ENCODE assay signal across 2 cellular contexts in the genomic region with DNA sequence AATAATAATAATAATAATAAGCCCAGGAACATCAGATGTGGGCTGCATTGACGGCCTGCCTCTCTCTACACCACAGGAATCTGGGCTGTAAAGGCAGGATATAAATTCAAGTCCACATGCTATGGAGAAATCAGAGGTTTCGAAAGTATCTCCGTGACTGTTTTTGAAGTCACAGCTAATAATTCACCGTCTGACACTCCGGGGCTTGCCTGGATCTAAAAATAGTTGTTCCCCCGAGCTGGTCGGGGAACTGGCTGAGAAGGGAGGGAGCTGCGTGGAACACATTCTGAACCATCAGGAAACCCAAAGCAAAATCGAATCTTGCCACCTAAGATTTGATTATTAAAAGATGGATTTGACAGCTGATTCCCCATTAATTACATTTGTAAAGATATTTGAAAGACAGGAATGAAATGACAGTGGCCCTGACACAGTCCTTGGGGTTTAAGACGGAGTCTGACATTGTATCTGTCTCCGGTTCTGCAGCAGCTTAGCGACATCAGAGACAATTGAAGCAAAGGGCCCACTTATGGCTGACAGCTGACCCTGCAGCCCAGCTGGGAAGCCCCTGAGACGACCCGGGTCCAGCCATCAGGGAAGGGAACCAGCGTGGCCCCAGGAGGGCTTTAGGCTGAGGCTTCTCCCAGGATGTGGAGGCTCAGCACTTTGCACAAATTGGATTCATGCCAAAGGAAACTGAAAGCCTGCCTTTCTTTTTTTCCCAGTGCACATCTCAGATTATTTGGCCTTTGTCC.
TF ChIP-seq lines count a peak whose summit lies in the region.

No MANE protein-coding gene starts in this region.

TF ChIP-seq in K562, 482 proteins besides CTCF, POLR2A, EP300 and RAD21:
- TF ChIP-seq SIN3B (IDR thresholded peaks at IDR 0.05; ENCODE audit: low read depth) (no peak), ZNF41 (CRISPR knock-in tag; conservative IDR thresholded peaks at IDR 0.05) (no peak), MAZ (CRISPR knock-in tag; conservative IDR thresholded peaks at IDR 0.05 in 1 of 2, IDR thresholded peaks at IDR 0.05 in 1 of 2) (no peak), TOE1 (IDR thresholded peaks at IDR 0.05; ENCODE audit: borderline replicate concordance) (no peak), TOE1 (CRISPR knock-in tag; IDR thresholded peaks at IDR 0.05; ENCODE audit: borderline replicate concordance, low read depth) (no peak), TBL1XR1 (IDR thresholded peaks at IDR 0.05; ENCODE audit: low read length in 2 of 2) (no peak), NFIC (IDR thresholded peaks at IDR 0.05) (peak; percentile 82), IRF2 (CRISPR knock-in tag; IDR thresholded peaks at IDR 0.05) (no peak), KDM5B (IDR thresholded peaks at IDR 0.05; ENCODE audit: insufficient replicate concordance, low read depth, low read length) (no peak), ZNF3 (CRISPR knock-in tag; IDR thresholded peaks at IDR 0.05) (no peak)
- TF ChIP-seq, protein P1, sequence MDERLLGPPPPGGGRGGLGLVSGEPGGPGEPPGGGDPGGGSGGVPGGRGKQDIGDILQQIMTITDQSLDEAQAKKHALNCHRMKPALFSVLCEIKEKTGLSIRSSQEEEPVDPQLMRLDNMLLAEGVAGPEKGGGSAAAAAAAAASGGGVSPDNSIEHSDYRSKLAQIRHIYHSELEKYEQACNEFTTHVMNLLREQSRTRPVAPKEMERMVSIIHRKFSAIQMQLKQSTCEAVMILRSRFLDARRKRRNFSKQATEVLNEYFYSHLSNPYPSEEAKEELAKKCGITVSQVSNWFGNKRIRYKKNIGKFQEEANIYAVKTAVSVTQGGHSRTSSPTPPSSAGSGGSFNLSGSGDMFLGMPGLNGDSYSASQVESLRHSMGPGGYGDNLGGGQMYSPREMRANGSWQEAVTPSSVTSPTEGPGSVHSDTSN (CRISPR knock-in tag; IDR thresholded peaks at IDR 0.05; ENCODE audit: low read depth): no peak
- TF ChIP-seq, protein P1 (tag; conservative IDR thresholded peaks at IDR 0.05; ENCODE audit: low read depth): peak; percentile 61
- TF ChIP-seq, protein P2, sequence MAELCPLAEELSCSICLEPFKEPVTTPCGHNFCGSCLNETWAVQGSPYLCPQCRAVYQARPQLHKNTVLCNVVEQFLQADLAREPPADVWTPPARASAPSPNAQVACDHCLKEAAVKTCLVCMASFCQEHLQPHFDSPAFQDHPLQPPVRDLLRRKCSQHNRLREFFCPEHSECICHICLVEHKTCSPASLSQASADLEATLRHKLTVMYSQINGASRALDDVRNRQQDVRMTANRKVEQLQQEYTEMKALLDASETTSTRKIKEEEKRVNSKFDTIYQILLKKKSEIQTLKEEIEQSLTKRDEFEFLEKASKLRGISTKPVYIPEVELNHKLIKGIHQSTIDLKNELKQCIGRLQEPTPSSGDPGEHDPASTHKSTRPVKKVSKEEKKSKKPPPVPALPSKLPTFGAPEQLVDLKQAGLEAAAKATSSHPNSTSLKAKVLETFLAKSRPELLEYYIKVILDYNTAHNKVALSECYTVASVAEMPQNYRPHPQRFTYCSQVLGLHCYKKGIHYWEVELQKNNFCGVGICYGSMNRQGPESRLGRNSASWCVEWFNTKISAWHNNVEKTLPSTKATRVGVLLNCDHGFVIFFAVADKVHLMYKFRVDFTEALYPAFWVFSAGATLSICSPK (IDR thresholded peaks at IDR 0.05; ENCODE audit: borderline replicate concordance): no peak
- TF ChIP-seq, protein P3, sequence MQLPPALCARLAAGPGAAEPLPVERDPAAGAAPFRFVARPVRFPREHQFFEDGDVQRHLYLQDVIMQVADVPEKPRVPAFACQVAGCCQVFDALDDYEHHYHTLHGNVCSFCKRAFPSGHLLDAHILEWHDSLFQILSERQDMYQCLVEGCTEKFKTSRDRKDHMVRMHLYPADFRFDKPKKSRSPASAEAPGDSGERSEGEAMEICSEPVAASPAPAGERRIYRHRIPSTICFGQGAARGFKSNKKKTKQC (CRISPR knock-in tag; IDR thresholded peaks at IDR 0.05): no peak
- TF ChIP-seq, protein P4, sequence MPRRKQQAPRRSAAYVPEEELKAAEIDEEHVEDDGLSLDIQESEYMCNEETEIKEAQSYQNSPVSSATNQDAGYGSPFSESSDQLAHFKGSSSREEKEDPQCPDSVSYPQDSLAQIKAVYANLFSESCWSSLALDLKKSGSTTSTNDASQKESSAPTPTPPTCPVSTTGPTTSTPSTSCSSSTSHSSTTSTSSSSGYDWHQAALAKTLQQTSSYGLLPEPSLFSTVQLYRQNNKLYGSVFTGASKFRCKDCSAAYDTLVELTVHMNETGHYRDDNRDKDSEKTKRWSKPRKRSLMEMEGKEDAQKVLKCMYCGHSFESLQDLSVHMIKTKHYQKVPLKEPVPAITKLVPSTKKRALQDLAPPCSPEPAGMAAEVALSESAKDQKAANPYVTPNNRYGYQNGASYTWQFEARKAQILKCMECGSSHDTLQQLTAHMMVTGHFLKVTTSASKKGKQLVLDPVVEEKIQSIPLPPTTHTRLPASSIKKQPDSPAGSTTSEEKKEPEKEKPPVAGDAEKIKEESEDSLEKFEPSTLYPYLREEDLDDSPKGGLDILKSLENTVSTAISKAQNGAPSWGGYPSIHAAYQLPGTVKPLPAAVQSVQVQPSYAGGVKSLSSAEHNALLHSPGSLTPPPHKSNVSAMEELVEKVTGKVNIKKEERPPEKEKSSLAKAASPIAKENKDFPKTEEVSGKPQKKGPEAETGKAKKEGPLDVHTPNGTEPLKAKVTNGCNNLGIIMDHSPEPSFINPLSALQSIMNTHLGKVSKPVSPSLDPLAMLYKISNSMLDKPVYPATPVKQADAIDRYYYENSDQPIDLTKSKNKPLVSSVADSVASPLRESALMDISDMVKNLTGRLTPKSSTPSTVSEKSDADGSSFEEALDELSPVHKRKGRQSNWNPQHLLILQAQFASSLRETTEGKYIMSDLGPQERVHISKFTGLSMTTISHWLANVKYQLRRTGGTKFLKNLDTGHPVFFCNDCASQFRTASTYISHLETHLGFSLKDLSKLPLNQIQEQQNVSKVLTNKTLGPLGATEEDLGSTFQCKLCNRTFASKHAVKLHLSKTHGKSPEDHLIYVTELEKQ (CRISPR knock-in tag; IDR thresholded peaks at IDR 0.05): no peak

TF ChIP-seq in liver, 16 proteins besides CTCF, POLR2A, EP300 and RAD21:
- peak; percentile 14 for TF ChIP-seq SP1 (IDR thresholded peaks at IDR 0.05)
- TF ChIP-seq HNF4G (IDR thresholded peaks at IDR 0.05): no peak
- no peak for TF ChIP-seq RXRA (IDR thresholded peaks at IDR 0.05)
